1 cellular context compared by ENCODE assay signal in the genomic region with DNA sequence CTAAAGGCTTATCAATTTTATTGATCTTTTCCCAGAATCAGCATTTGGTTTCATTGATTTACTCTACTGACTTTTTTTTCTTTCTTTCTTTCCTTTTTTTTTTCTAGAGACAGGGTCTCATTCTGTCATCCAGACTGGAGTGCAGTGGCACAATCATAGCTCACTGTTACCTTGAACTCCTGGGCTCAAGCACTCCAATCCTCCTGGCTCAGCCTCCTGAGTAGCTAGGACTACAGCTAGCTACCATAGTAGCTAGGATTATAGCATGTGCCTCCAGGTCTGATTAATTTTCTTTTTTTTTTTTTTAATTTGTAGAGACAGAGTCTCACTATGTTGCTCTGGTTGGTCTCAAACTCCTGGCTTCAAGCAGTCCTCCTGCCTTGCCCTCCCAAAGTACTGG.
TF ChIP-seq lines count a peak whose summit lies in the region.

No MANE protein-coding gene starts in this region.

TF ChIP-seq in HepG2, 621 proteins besides CTCF, POLR2A, EP300 and RAD21:
- TF ChIP-seq, protein P1, sequence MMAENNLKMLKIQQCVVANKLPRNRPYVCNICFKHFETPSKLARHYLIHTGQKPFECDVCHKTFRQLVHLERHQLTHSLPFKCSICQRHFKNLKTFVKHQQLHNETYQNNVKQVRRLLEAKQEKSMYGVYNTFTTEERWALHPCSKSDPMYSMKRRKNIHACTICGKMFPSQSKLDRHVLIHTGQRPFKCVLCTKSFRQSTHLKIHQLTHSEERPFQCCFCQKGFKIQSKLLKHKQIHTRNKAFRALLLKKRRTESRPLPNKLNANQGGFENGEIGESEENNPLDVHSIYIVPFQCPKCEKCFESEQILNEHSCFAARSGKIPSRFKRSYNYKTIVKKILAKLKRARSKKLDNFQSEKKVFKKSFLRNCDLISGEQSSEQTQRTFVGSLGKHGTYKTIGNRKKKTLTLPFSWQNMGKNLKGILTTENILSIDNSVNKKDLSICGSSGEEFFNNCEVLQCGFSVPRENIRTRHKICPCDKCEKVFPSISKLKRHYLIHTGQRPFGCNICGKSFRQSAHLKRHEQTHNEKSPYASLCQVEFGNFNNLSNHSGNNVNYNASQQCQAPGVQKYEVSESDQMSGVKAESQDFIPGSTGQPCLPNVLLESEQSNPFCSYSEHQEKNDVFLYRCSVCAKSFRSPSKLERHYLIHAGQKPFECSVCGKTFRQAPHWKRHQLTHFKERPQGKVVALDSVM (CRISPR knock-in tag; IDR thresholded peaks at IDR 0.05): peak; percentile 79
- peak; percentile 64; the same call in 1 of the 2 replicates for TF ChIP-seq ZFP90 (CRISPR knock-in tag; IDR thresholded peaks at IDR 0.05; ENCODE audit: borderline replicate concordance)
- TF ChIP-seq, protein P2, sequence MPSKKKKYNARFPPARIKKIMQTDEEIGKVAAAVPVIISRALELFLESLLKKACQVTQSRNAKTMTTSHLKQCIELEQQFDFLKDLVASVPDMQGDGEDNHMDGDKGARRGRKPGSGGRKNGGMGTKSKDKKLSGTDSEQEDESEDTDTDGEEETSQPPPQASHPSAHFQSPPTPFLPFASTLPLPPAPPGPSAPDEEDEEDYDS (CRISPR knock-in tag; IDR thresholded peaks at IDR 0.05): no peak
